11 cellular contexts compared by ENCODE assay signal in genomic region chr17:65101371-65101770, GRCh38. TPM values are rescaled to one million over a fixed set of nuclear protein-coding genes. Genes with fewer than 3 reads are reported as not detected.
DNase-seq lines count a peak whose midpoint lies in the region; ATAC-seq, FAIRE-seq and TF ChIP-seq lines count a peak whose summit lies in the region.
"Had no signal": no experiment of that assay in that cellular context is flagged by ENCODE, and none has a peak within 500 bp of the region (broad histone marks: within the 10 kb centered on the region; RNA-seq: fewer than 3 reads in every experiment).

No MANE protein-coding gene starts in this region.

- H3K36me3 Mint-ChIP-seq in activated CD4-positive, alpha-beta T cell treated with anti-CD3 and anti-CD28 coated beads for 36 hours (ENCODE audit: low read depth): no peaks in the 10 kb centered on the region
- H3K36me3 Mint-ChIP-seq in activated CD8-positive, alpha-beta T cell treated with anti-CD3 and anti-CD28 coated beads for 36 hours (ENCODE audit: low read depth): no peaks in the 10 kb centered on the region

- intact Hi-C loops in activated CD4-positive, alpha-beta T cell treated with anti-CD3 and anti-CD28 coated beads for 36 hours (cut with DNase I, micrococcal nuclease): loop anchor here (2.0 to 5.0 kb wide), 4 partner anchors 97 to 323 kb away; no protein-coding TSS in a partner anchor
- intact Hi-C loops in activated CD8-positive, alpha-beta T cell treated with anti-CD3 and anti-CD28 coated beads for 36 hours (cut with micrococcal nuclease): loop anchor here (5.0 kb wide), 1 partner anchor 129 kb away; no protein-coding TSS in a partner anchor

- dilution Hi-C loops in keratinocyte (cut with MboI; ENCODE audit: extremely low pct_ligation_motif_present, low sequenced_read_pairs): no loop called here

- H3K4me1 Mint-ChIP-seq in activated CD4-positive, alpha-beta T cell treated with anti-CD3 and anti-CD28 coated beads for 36 hours: peaks cover 17% of the 10 kb centered on the region
- peaks cover 19% of the 10 kb centered on the region for H3K4me1 Mint-ChIP-seq in activated CD8-positive, alpha-beta T cell treated with anti-CD3 and anti-CD28 coated beads for 36 hours (ENCODE audit: low read depth)

- no peaks in the 10 kb centered on the region for H3K36me3 ChIP-seq in keratinocyte (ENCODE audit: control insufficient read depth in 2 of 2, extremely low read depth in 1 of 2, insufficient read depth in 2 of 2, low read length in 2 of 2)
- H3K36me3 ChIP-seq: neutrophil, Peyer's patch had no signal

- H3K9me1 ChIP-seq in keratinocyte (ENCODE audit: control insufficient read depth, extremely low read depth, insufficient read depth, low read length): peaks cover 2% of the 10 kb centered on the region

- FAIRE-seq in keratinocyte (lab: Jason Lieb, UNC): no peak
- FAIRE-seq: A204.1 had no signal

- ATAC-seq in activated CD4-positive, alpha-beta T cell treated with anti-CD3 and anti-CD28 coated beads for 36 hours: no peak
- no peak for ATAC-seq in activated CD8-positive, alpha-beta T cell treated with anti-CD3 and anti-CD28 coated beads for 36 hours
- ATAC-seq in HG03196 (IDR thresholded peaks at IDR 0.05; ENCODE audit: unreplicated experiment): no peak

- DNase-seq in activated CD4-positive, alpha-beta T cell treated with anti-CD3 and anti-CD28 coated beads for 36 hours: no peak
- no peak for DNase-seq in activated CD4-positive, alpha-beta T cell treated with anti-CD3 and anti-CD28 coated beads for 4 hours
- DNase-seq in activated CD8-positive, alpha-beta T cell treated with anti-CD3 and anti-CD28 coated beads for 36 hours: no peak
- DNase-seq in keratinocyte (ENCODE audit: low read depth, low spot score): no peak
- peak in 2 of 49 donors; percentile 4 to 7 for DNase-seq in substantia nigra (lab: John Stamatoyannopoulos, UW)
- DNase-seq in SW 1271 (lab: John Stamatoyannopoulos, UW): no peak
- DNase-seq in NCI-H1092 (lab: John Stamatoyannopoulos, UW): no peak
- DNase-seq: Peyer's patch had no signal

- no peaks in the 10 kb centered on the region for H3K9me3 Mint-ChIP-seq in activated CD4-positive, alpha-beta T cell treated with anti-CD3 and anti-CD28 coated beads for 36 hours (ENCODE audit: low read depth)
- H3K9me3 Mint-ChIP-seq in activated CD8-positive, alpha-beta T cell treated with anti-CD3 and anti-CD28 coated beads for 36 hours: no peaks in the 10 kb centered on the region

- H3K27ac ChIP-seq in keratinocyte (ENCODE audit: control insufficient read depth, insufficient read depth, low read length) (no peak overlapping the region), substantia nigra (ENCODE audit: low read depth, low read length, poor library complexity, severe bottlenecking) (peak overlapping the region; percentile 74)

- no peaks in the 10 kb centered on the region for H3K79me2 ChIP-seq in keratinocyte (ENCODE audit: control insufficient read depth, insufficient read depth, low read length)

- no peak for TF ChIP-seq CTCF in activated CD8-positive, alpha-beta T cell treated with anti-CD3 and anti-CD28 coated beads for 36 hours (IDR thresholded peaks at IDR 0.05)
- no peak for TF ChIP-seq CTCF in keratinocyte (optimal IDR thresholded peaks at IDR 0.05 in 1 of 3, IDR thresholded peaks at IDR 0.05 in 1 of 3, conservative IDR thresholded peaks at IDR 0.05 in 1 of 3; ENCODE audit: extremely low read depth in 1 of 3, insufficient read depth in 2 of 3, low read length in 3 of 3)

- H3K9ac ChIP-seq in keratinocyte (ENCODE audit: control insufficient read depth, extremely low read depth, insufficient read depth, low read length): peak overlapping the region; percentile 68

- H3K27me3 ChIP-seq in keratinocyte (ENCODE audit: control insufficient read depth, extremely low read depth, insufficient read depth, low read length): no peaks in the 10 kb centered on the region
- H3K27me3 ChIP-seq: Peyer's patch had no signal

- H3K4me3 Mint-ChIP-seq in activated CD4-positive, alpha-beta T cell treated with anti-CD3 and anti-CD28 coated beads for 36 hours: peak overlapping the region; percentile 78
- H3K4me3 Mint-ChIP-seq in activated CD8-positive, alpha-beta T cell treated with anti-CD3 and anti-CD28 coated beads for 36 hours: peak overlapping the region; percentile 73

- H4K20me1 ChIP-seq in keratinocyte (ENCODE audit: control insufficient read depth, extremely low read depth, insufficient read depth, low read length): no peaks in the 10 kb centered on the region

- POLR2A ChIA-PET in activated CD4-positive, alpha-beta T cell treated with anti-CD3 and anti-CD28 coated beads for 36 hours (lab: Charles Lee): no interaction called here
- POLR2A ChIA-PET in activated CD8-positive, alpha-beta T cell treated with anti-CD3 and anti-CD28 coated beads for 36 hours (lab: Charles Lee): interaction anchor here (0.9 kb wide), 1 partner anchor 61 kb away, joined by 3 read pairs; no protein-coding TSS in a partner anchor

- H3K27ac Mint-ChIP-seq in activated CD4-positive, alpha-beta T cell treated with anti-CD3 and anti-CD28 coated beads for 36 hours: no peak overlapping the region
- H3K27ac Mint-ChIP-seq in activated CD8-positive, alpha-beta T cell treated with anti-CD3 and anti-CD28 coated beads for 36 hours: no peak overlapping the region

- peak overlapping the region; percentile 75 for H3K4me2 ChIP-seq in keratinocyte (ENCODE audit: control insufficient read depth, extremely low read depth, insufficient read depth, low read depth, low read length)

- CTCF ChIA-PET in activated CD4-positive, alpha-beta T cell treated with anti-CD3 and anti-CD28 coated beads for 36 hours (lab: Charles Lee): interaction anchor here (0.5 to 4.1 kb wide), 18 partner anchors 13 to 1436 kb away, joined by 3 to 33 read pairs (median 3); partner anchors contain the start of gene RGS9
- CTCF ChIA-PET in activated CD8-positive, alpha-beta T cell treated with anti-CD3 and anti-CD28 coated beads for 36 hours (lab: Charles Lee): interaction anchor here (0.7 to 3.5 kb wide), 33 partner anchors 8 to 390 kb away, joined by 3 to 27 read pairs (median 5); partner anchors contain the start of genes LRRC37A3 and RGS9

- H3K27me3 Mint-ChIP-seq in activated CD4-positive, alpha-beta T cell treated with anti-CD3 and anti-CD28 coated beads for 36 hours: peaks cover 2% of the 10 kb centered on the region
- H3K27me3 Mint-ChIP-seq in activated CD8-positive, alpha-beta T cell treated with anti-CD3 and anti-CD28 coated beads for 36 hours: no peaks in the 10 kb centered on the region

- no peaks in the 10 kb centered on the region for H3K9me3 ChIP-seq in keratinocyte (ENCODE audit: control insufficient read depth, low read depth, low read length)
- H3K9me3 ChIP-seq: neutrophil, Peyer's patch had no signal

- H3K4me3 ChIP-seq in keratinocyte (ENCODE audit: control insufficient read depth in 2 of 3, extremely low read depth in 1 of 3, insufficient read depth in 2 of 3, low read depth in 1 of 3, low read length in 3 of 3): peak overlapping the region in 2 of 3 experiments; percentile 49 to 62

- peaks cover 31% of the 10 kb centered on the region for H3K4me1 ChIP-seq in keratinocyte (ENCODE audit: control insufficient read depth, extremely low read depth, insufficient read depth, low read length)

- H2AFZ ChIP-seq in keratinocyte (ENCODE audit: control insufficient read depth, low read length): peak overlapping the region; percentile 76

RNA-seq across cellular contexts. Expression of gene RGS9, which starts 35.8 kb away (rescaled TPM):
- total RNA-seq in activated CD4-positive, alpha-beta T cell treated with anti-CD3 and anti-CD28 coated beads for 36 hours: 1 to 10 TPM; 1.6 to 1.8 TPM
- total RNA-seq in activated CD8-positive, alpha-beta T cell treated with anti-CD3 and anti-CD28 coated beads for 36 hours: 1 to 10 TPM; 1.3 to 1.9 TPM
- 2.1 to 4.8 TPM (median 2.3 TPM) in 3 replicates for polyA plus RNA-seq in keratinocyte
- polyA plus RNA-seq in keratinocyte (2011; ENCODE audit: low read depth): 1.2 TPM
- polyA plus RNA-seq in keratinocyte (2011; cell fraction: cytosol; rRNA removed): 2.6 and 4.0 TPM in 2 replicates
- 1.1 and 1.7 TPM in 2 replicates for polyA plus RNA-seq in keratinocyte (2011; cell fraction: nucleus; rRNA removed)
- 1.2 and 3.0 TPM in 2 replicates for polyA plus RNA-seq in keratinocyte (2012; ENCODE audit: low replicate concordance)
- 0.92 to 1.9 TPM (median 1.1 TPM) in 3 replicates for polyA minus RNA-seq in keratinocyte
- 1.5 TPM for polyA minus RNA-seq in keratinocyte (2011; cell fraction: cytosol; rRNA and poly(A)+ RNA removed)
- polyA minus RNA-seq in keratinocyte (2011; cell fraction: nucleus; rRNA and poly(A)+ RNA removed): 0.53 and 1.6 TPM in 2 replicates

RNA-seq across cellular contexts. Expression of gene GNA13, which starts 44.8 kb away (rescaled TPM):
- total RNA-seq in activated CD4-positive, alpha-beta T cell treated with anti-CD3 and anti-CD28 coated beads for 36 hours: 10 to 100 TPM; 45.9 to 47.3 TPM
- total RNA-seq in activated CD8-positive, alpha-beta T cell treated with anti-CD3 and anti-CD28 coated beads for 36 hours: 10 to 100 TPM; 48.5 to 50.7 TPM
- polyA plus RNA-seq in keratinocyte: 23.6 to 38.9 TPM (median 27.3 TPM) in 3 replicates
- 12.4 TPM for polyA plus RNA-seq in keratinocyte (2011; ENCODE audit: low read depth)
- polyA plus RNA-seq in keratinocyte (2011; cell fraction: cytosol; rRNA removed): 19.1 and 39.8 TPM in 2 replicates
- polyA plus RNA-seq in keratinocyte (2011; cell fraction: nucleus; rRNA removed): 16.0 and 23.5 TPM in 2 replicates
- 20.7 and 23.7 TPM in 2 replicates for polyA plus RNA-seq in keratinocyte (2012; ENCODE audit: low replicate concordance)
- polyA minus RNA-seq in keratinocyte: 13.7 to 58.7 TPM (median 32.2 TPM) in 3 replicates
- 26.9 TPM for polyA minus RNA-seq in keratinocyte (2011; cell fraction: cytosol; rRNA and poly(A)+ RNA removed)
- polyA minus RNA-seq in keratinocyte (2011; cell fraction: nucleus; rRNA and poly(A)+ RNA removed): 18.5 and 31.6 TPM in 2 replicates
